ENCODE assay signal across 29 cellular contexts in the genomic region with DNA sequence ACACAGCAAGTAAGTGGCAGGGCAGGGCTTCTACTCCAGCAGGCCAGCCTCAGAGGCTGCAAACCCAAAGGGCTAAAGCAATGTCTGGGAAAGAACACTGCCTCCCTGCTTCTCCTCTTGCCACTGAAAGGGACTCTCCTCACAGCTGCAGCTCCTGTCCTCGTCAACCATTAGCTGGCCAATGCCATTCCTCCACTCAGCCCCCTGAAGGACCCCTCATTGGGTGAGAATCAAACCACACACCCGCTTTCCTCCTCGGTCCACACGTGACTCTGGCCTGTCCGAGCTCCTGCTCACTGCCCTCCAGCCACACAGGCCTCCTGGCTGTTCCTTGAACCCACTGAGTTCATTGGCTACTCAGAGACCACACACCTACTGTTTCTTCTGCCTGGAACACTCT.
"Had no signal": no experiment of that assay in that cellular context is flagged by ENCODE, and none has a peak within 500 bp of the region (broad histone marks: within the 10 kb centered on the region; RNA-seq: fewer than 3 reads in every experiment).

No MANE protein-coding gene starts in this region.

- H3K27me3 ChIP-seq: ascending aorta, breast epithelium, gastroesophageal sphincter had no signal

- H3K4me1 ChIP-seq: ascending aorta, gastroesophageal sphincter had no signal

- H3K9me3 ChIP-seq: ascending aorta, breast epithelium, esophagus squamous epithelium, gastroesophageal sphincter had no signal

- H3K36me3 ChIP-seq: ascending aorta, breast epithelium, cardiac muscle cell, esophagus squamous epithelium, gastroesophageal sphincter, WERI-Rb-1 had no signal

- DNase-seq: activated B cell treated with CpG ODN at 0.5 μM for 24 hours; activated CD4-positive, alpha-beta T cell treated with anti-CD3 and anti-CD28 coated beads for 48 hours; activated CD4-positive, alpha-beta T cell treated with anti-CD3 and anti-CD28 coated beads, Interleukin-2, amount 50 U/mL, for 1 hour; activated CD4-positive, alpha-beta T cell treated with anti-CD3 and anti-CD28 coated beads, Interleukin-2, amount 50 U/mL, for 48 hours; activated CD8-positive, alpha-beta memory T cell treated with anti-CD3 and anti-CD28 coated beads for 24 hours; activated CD8-positive, alpha-beta T cell treated with anti-CD3 and anti-CD28 coated beads for 36 hours; activated effector memory CD4-positive, alpha-beta T cell treated with Interleukin-2 at 50 U/mL for 16 hours; activated gamma-delta T cell treated with Interleukin-2 at 50 U/mL for 16 hours; activated naive CD4-positive, alpha-beta T cell treated with anti-CD3 and anti-CD28 coated beads, Interleukin-2, amount 50 U/mL, for 16 hours; activated naive CD4-positive, alpha-beta T cell treated with Interleukin-2 at 50 U/mL for 16 hours; activated T-cell treated with anti-CD3 and anti-CD28 coated beads, Interleukin-2, amount 50 U/mL, for 4 hours; amniotic stem cell; cortex of kidney; dermis blood vessel endothelial cell; effector CD4-positive, alpha-beta T cell; effector memory CD8-positive, alpha-beta T cell; erythroblast; esophagus squamous epithelium; foreskin melanocyte; T-helper 1 cell; T-helper 17 cell; T1000; WERI-Rb-1 had no signal

- H3K27ac ChIP-seq: ascending aorta, breast epithelium, cardiac muscle cell, esophagus squamous epithelium, gastroesophageal sphincter, WERI-Rb-1 had no signal

- ATAC-seq: activated CD4-positive, CD25-positive, alpha-beta regulatory T cell treated with anti-CD3 and anti-CD28 coated beads, Interleukin-2, amount 50 U/mL, for 24 hours; activated CD8-positive, alpha-beta T cell treated with anti-CD3 and anti-CD28 coated beads for 36 hours; activated T-cell treated with anti-CD3 and anti-CD28 coated beads, Interleukin-2, amount 50 U/mL, for 4 hours; activated T-helper 17 cell treated with anti-CD3 and anti-CD28 coated beads, Interleukin-2, amount 50 U/mL, for 72 hours; effector memory CD8-positive, alpha-beta T cell; gastroesophageal sphincter; T-helper 17 cell had no signal

- H3K4me3 ChIP-seq: ascending aorta, breast epithelium, cardiac muscle cell, esophagus squamous epithelium, gastroesophageal sphincter had no signal
